8 cellular contexts compared by ENCODE assay signal in genomic region chr20:59940956-59941294, GRCh38. TPM values are rescaled to one million over a fixed set of nuclear protein-coding genes. Genes with fewer than 3 reads are reported as not detected.
DNase-seq lines count a peak whose midpoint lies in the region; ATAC-seq and TF ChIP-seq lines count a peak whose summit lies in the region.

No MANE protein-coding gene starts in this region.

- no peak overlapping the region for H2AK5ac ChIP-seq in H9 (ENCODE audit: insufficient read length, low read length)

- H3K27me3 Mint-ChIP-seq in H9 (ENCODE audit: low read depth), result peaks cover 22% of the 10 kb centered on the region

- no peak overlapping the region for H3K18ac ChIP-seq in H9 (ENCODE audit: insufficient read length, low read depth, low read length)

- peak overlapping the region; percentile 84 to 94 for H3K4me3 Mint-ChIP-seq in H9

- no peak overlapping the region for H2BK15ac ChIP-seq in H9 (ENCODE audit: low read depth, low read length)

- H3K56ac ChIP-seq in H9 (ENCODE audit: insufficient read length, low read depth, low read length), result no peak overlapping the region

- TF ChIP-seq CTCF in AG04450 (IDR thresholded peaks at IDR 0.05; ENCODE audit: low read depth, low read length), result no peak
- no peak for TF ChIP-seq CTCF in H9 (conservative IDR thresholded peaks at IDR 0.05)
- no peak for TF ChIP-seq CTCF in lower lobe of right lung (IDR thresholded peaks at IDR 0.05)

- H3K27ac Mint-ChIP-seq in H9, result peak overlapping the region in 2 of 3 experiments; percentile 96 to 99; a peak in 4 of 7 replicates

- H3K23me2 ChIP-seq in H9 (ENCODE audit: insufficient read length, low read depth, low read length, poor library complexity, severe bottlenecking), result peaks cover 4% of the 10 kb centered on the region

- peak overlapping the region; percentile 11 for H2AFZ ChIP-seq in H9 (ENCODE audit: low read length)

- H2BK12ac ChIP-seq in H9 (ENCODE audit: insufficient read length, low read depth, low read length), result no peak overlapping the region

- no peak overlapping the region for H2BK20ac ChIP-seq in H9 (ENCODE audit: low read depth, low read length, poor library complexity, severe bottlenecking)

- DNase-seq in AG04450 (ENCODE audit: low read depth, low spot score) (no peak), H9 (no peak), lower lobe of right lung (no peak), NCI-H128 (lab: John Stamatoyannopoulos, UW; ENCODE audit: unreplicated experiment) (no peak), H4 (ENCODE audit: low spot score) (no peak), GM19238 (ENCODE audit: insufficient read length, low spot score) (no peak), NCI-H1436 (lab: John Stamatoyannopoulos, UW) (no peak)

- H3K27me3 ChIP-seq in AG04450 (ENCODE audit: control insufficient read depth, insufficient read depth, low read length) (no peaks in the 10 kb centered on the region), H9 (ENCODE audit: insufficient read depth, low read length) (peaks cover 7% of the 10 kb centered on the region; the same call in 1 of the 2 replicates), lower lobe of right lung (ENCODE audit: low read depth) (no peaks in the 10 kb centered on the region)

- no CpG with 5 or more reads among the region's 4 CpGs for WGBS in H9 (ENCODE audit: extremely low coverage, insufficient read length, low lambda C conversion rate)
- 0 to 1% (median 0%) methylated on average over 4 of the region's 4 CpGs for WGBS in adipose tissue, 3 donors

- peaks cover 33% of the 10 kb centered on the region for H3K36me3 ChIP-seq in lower lobe of right lung

- H3K79me1 ChIP-seq in H9 (ENCODE audit: insufficient read depth, low read depth, low read length, poor library complexity, severe bottlenecking), result no peaks in the 10 kb centered on the region

- H3T11ph ChIP-seq in H9 (ENCODE audit: low read length), result no peak overlapping the region

- peak overlapping the region; percentile 75; the same call in 1 of the 2 replicates for H3K14ac ChIP-seq in H9 (ENCODE audit: insufficient read depth, low read length)

- H3K4me1 Mint-ChIP-seq in H9, result peaks cover 17 to 20% of the 10 kb centered on the region in 2 experiments

- H3K4me2 ChIP-seq in H9 (ENCODE audit: insufficient read depth, insufficient read length, low read length), result peak overlapping the region; percentile 67

- no peak overlapping the region for H4K8ac ChIP-seq in H9 (replicated peaks; ENCODE audit: insufficient read length, low read depth, low read length)

- peaks cover 7% of the 10 kb centered on the region; the same call in 1 of the 2 replicates for H3K9me3 ChIP-seq in AG04450 (ENCODE audit: control insufficient read depth, insufficient read depth, low read length)
- no peaks in the 10 kb centered on the region for H3K9me3 ChIP-seq in H9 (ENCODE audit: control insufficient read depth, low read depth, low read length)
- no peaks in the 10 kb centered on the region for H3K9me3 ChIP-seq in lower lobe of right lung

- CTCF ChIA-PET in AG04450 (lab: Charles Lee), result interaction anchor here (0.9 to 3.3 kb wide), 6 partner anchors 8 to 197 kb away, joined by 3 to 10 read pairs (median 3); no protein-coding TSS in a partner anchor

- H3K23ac ChIP-seq in H9 (ENCODE audit: insufficient read length, low read depth, low read length), result no peak overlapping the region

- H3K4me3 ChIP-seq in AG04450 (ENCODE audit: low read depth, low read length), result peak overlapping the region; percentile 89
- peak overlapping the region; percentile 81 for H3K4me3 ChIP-seq in lower lobe of right lung

- no peak overlapping the region for H4K5ac ChIP-seq in H9 (ENCODE audit: insufficient read length, low read depth, low read length)

- no peak overlapping the region for H2BK120ac ChIP-seq in H9 (ENCODE audit: low read depth, low read length, poor library complexity, severe bottlenecking)

- no peak for ATAC-seq in lower lobe of right lung

- no peak overlapping the region for H3K4ac ChIP-seq in H9 (ENCODE audit: low read depth, low read length)

- H3K36me3 Mint-ChIP-seq in H9 (ENCODE audit: insufficient read depth in 1 of 3, low read depth in 3 of 3), result peaks cover 13 to 27% (median 24%) of the 10 kb centered on the region in 3 experiments

- no peak overlapping the region for H2BK5ac ChIP-seq in H9 (ENCODE audit: insufficient read length, low read length)

- H3K9me3 Mint-ChIP-seq in H9, result peaks cover 6% of the 10 kb centered on the region in 2 experiments; a peak in 3 of 5 replicates

- peak overlapping the region; percentile 97 for H3K27ac ChIP-seq in AG04450 (ENCODE audit: low read depth, low read length)
- no peak overlapping the region for H3K27ac ChIP-seq in H9 (ENCODE audit: insufficient read length, low read depth, low read length)
- peak overlapping the region; percentile 11 for H3K27ac ChIP-seq in adipose tissue (ENCODE audit: low read depth, low read length)
- H3K27ac ChIP-seq in lower lobe of right lung, result peak overlapping the region; percentile 99

- no peak overlapping the region for H4K91ac ChIP-seq in H9 (ENCODE audit: insufficient read length, low read depth, low read length)

- peak overlapping the region; percentile 75 for H3K9ac ChIP-seq in H9 (ENCODE audit: extremely low read depth, insufficient read length, low read length)

- no peaks in the 10 kb centered on the region for H4K20me1 ChIP-seq in H9 (ENCODE audit: control insufficient read depth, insufficient read depth, insufficient read length)

- intact Hi-C loops in lower lobe of right lung (cut with DNase I), result no loop called here

- POLR2A ChIA-PET in AG04450 (lab: Yijun Ruan, JAX), result no interaction called here

- H3K4me1 ChIP-seq in H9 (ENCODE audit: insufficient read depth, low read length) (no peaks in the 10 kb centered on the region), lower lobe of right lung (peaks cover 40% of the 10 kb centered on the region)

- H3K79me2 ChIP-seq in H9 (ENCODE audit: insufficient read depth, low read length), result no peaks in the 10 kb centered on the region

RNA-seq across cellular contexts. Expression of gene FAM217B, which starts 0.7 kb away (rescaled TPM):
- polyA plus RNA-seq in AG04450 (2011; rRNA removed) (8.9 and 11.7 TPM in 2 replicates), adipose tissue (1 to 10 TPM; 1.5 to 3.8 (median 2.4) TPM)
- 9.0 and 11.9 TPM in 2 replicates for polyA minus RNA-seq in AG04450 (2011; rRNA and poly(A)+ RNA removed)
- total RNA-seq in H9 (2021) (22.8 and 24.5 TPM in 2 replicates), lower lobe of right lung (26.8 TPM)
- total RNA-seq in H4 (2014; rRNA removed; shearing (Covaris generic)), result 2.8 and 3.6 TPM in 2 replicates

RNA-seq across cellular contexts. Expression of gene PPP1R3D, which starts 0.8 kb away (rescaled TPM):
- polyA plus RNA-seq in AG04450 (2011; rRNA removed) (2.6 and 3.1 TPM in 2 replicates), adipose tissue (1 to 10 TPM; 2.6 to 3.6 (median 3.4) TPM)
- 2.6 and 4.3 TPM in 2 replicates for polyA minus RNA-seq in AG04450 (2011; rRNA and poly(A)+ RNA removed)
- total RNA-seq in H9 (2021) (3.1 and 3.2 TPM in 2 replicates), lower lobe of right lung (12.1 TPM)
- 1.2 and 2.8 TPM in 2 replicates for total RNA-seq in H4 (2014; rRNA removed; shearing (Covaris generic))

RNA-seq across cellular contexts. Expression of gene SYCP2, which starts 7.5 kb away (rescaled TPM):
- polyA plus RNA-seq in AG04450 (2011; rRNA removed) (0.24 and 0.25 TPM in 2 replicates), adipose tissue (1 to 10 TPM; 1.0 to 8.1 (median 1.2) TPM)
- polyA minus RNA-seq in AG04450 (2011; rRNA and poly(A)+ RNA removed), result 0.05 and 0.26 TPM in 2 replicates
- total RNA-seq in H9 (2021) (0.70 and 0.94 TPM in 2 replicates), lower lobe of right lung (3.5 TPM)
- total RNA-seq in H4 (2014; rRNA removed; shearing (Covaris generic)), result 0.23 and 2.1 TPM in 2 replicates

RNA-seq across cellular contexts. Expression of gene CDH26, which starts 17.3 kb away (rescaled TPM):
- polyA plus RNA-seq in AG04450 (2011; rRNA removed) (0.05 and 0.10 TPM in 2 replicates), adipose tissue (1 to 10 TPM in 1 of 3 donors, under 1 TPM in 2; 0.22 to 1.2 (median 0.45) TPM)
- polyA minus RNA-seq in AG04450 (2011; rRNA and poly(A)+ RNA removed), result not detected in 2 replicates
- total RNA-seq in H9 (2021) (0.79 and 0.97 TPM in 2 replicates), lower lobe of right lung (8.4 TPM)
- 0.21 TPM in 1 of 2 replicates, not detected in the other for total RNA-seq in H4 (2014; rRNA removed; shearing (Covaris generic))
